10 cellular contexts compared by ENCODE assay signal in genomic region chr11:11552688-11553087, GRCh38.
"Had no signal": no experiment of that assay in that cellular context is flagged by ENCODE, and none has a peak within 500 bp of the region (broad histone marks: within the 10 kb centered on the region; RNA-seq: fewer than 3 reads in every experiment).

No MANE protein-coding gene starts in this region.

- H3K4me1 ChIP-seq: neural progenitor cell had no signal

- H3K27me3 ChIP-seq: neural progenitor cell, ovary had no signal

- H3K36me3 ChIP-seq: neural progenitor cell, ovary had no signal

- H3K4me3 ChIP-seq: coronary artery, neural progenitor cell, ovary, skin epidermis had no signal

- ATAC-seq: left cardiac atrium; stimulated activated memory B cell treated with anti-CD40 and anti-IgM and Interleukin-4, amounts not matched to agents 10 μg/mL and 1 μg/mL and 100 μg/mL, for 72 hours had no signal

- H3K9me3 ChIP-seq: ovary had no signal

- H3K27ac ChIP-seq: coronary artery, neural progenitor cell, ovary had no signal

- DNase-seq: central memory CD4-positive, alpha-beta T cell; effector CD8-positive, alpha-beta T cell; erythroblast; left cardiac atrium; ovary; T-helper 2 cell had no signal
